ENCODE assay signal across 1 cellular context in genomic region chr2:201796478-201796865, GRCh38.
TF ChIP-seq lines count a peak whose summit lies in the region.

No MANE protein-coding gene starts in this region.

TF ChIP-seq in GM23338, 12 proteins besides CTCF, POLR2A, EP300 and RAD21 (continued from another document):
- TF ChIP-seq ZNF462 (CRISPR knock-in tag; IDR thresholded peaks at IDR 0.05) (no peak), STAT1 (IDR thresholded peaks at IDR 0.05; ENCODE audit: unreplicated experiment) (no peak), CREB1 (CRISPR knock-in tag; IDR thresholded peaks at IDR 0.05; ENCODE audit: low read depth) (no peak), NANOG (IDR thresholded peaks at IDR 0.05; ENCODE audit: borderline replicate concordance) (no peak), ZNF114 (CRISPR knock-in tag; IDR thresholded peaks at IDR 0.05) (no peak), EZH2phosphoT487 (IDR thresholded peaks at IDR 0.05; ENCODE audit: unreplicated experiment) (no peak)
TF ChIP-seq in GM23338: peak in this region for 0.
